ENCODE assay signal across 8 cellular contexts in genomic region chr17:73196500-73196899, GRCh38. TPM values are rescaled to one million over a fixed set of nuclear protein-coding genes. Genes with fewer than 3 reads are reported as not detected.
DNase-seq lines count a peak whose midpoint lies in the region; ATAC-seq and TF ChIP-seq lines count a peak whose summit lies in the region.

No MANE protein-coding gene starts in this region.

- H3K4me3 ChIP-seq in RWPE2 (ENCODE audit: severe bottlenecking) (no peak overlapping the region), sigmoid colon (no peak overlapping the region)

- H3K9me3 Mint-ChIP-seq in CD14-positive monocyte = no peaks in the 10 kb centered on the region

- TF ChIP-seq CTCF in RWPE2 (IDR thresholded peaks at IDR 0.05; ENCODE audit: poor library complexity, severe bottlenecking) = peak; percentile 23
- peak in 1 of 4 experiments; percentile 16 for TF ChIP-seq CTCF in sigmoid colon (IDR thresholded peaks at IDR 0.05)
- no peak for TF ChIP-seq CTCF in CD14-positive monocyte (IDR thresholded peaks at IDR 0.05)

- H3K9me3 ChIP-seq in RWPE2 (ENCODE audit: severe bottlenecking) = no peaks in the 10 kb centered on the region
- H3K9me3 ChIP-seq in sigmoid colon = no peaks in the 10 kb centered on the region

- WGBS in sigmoid colon, 2 donors = 46 to 62% methylated on average over 13 of the region's 13 CpGs

- DNase-seq in NCI-H1105 treated with DMSO at 0.1 percent for 48 hours (lab: John Stamatoyannopoulos, UW) = peak; percentile 20
- DNase-seq in NCI-H1105 (lab: John Stamatoyannopoulos, UW) = no peak
- no peak for DNase-seq in RWPE2 (ENCODE audit: low spot score)
- DNase-seq in head of caudate nucleus = peak in 35 of 42 donors; percentile 25 to 81 (median 58)
- peak; percentile 69 for DNase-seq in sigmoid colon
- DNase-seq in CD1c-positive myeloid dendritic cell (ENCODE audit: extremely low spot score) = no peak
- DNase-seq in CD14-positive monocyte (ENCODE audit: low spot score) = no peak

- H3K27me3 Mint-ChIP-seq in CD14-positive monocyte (ENCODE audit: low read depth in 3 of 3) = peaks cover 0 to 2% (median 0%) of the 10 kb centered on the region in 3 donors

- H3K36me3 Mint-ChIP-seq in CD14-positive monocyte = peaks cover 53 to 61% of the 10 kb centered on the region in 2 donors

- no peak overlapping the region for H3K4me3 Mint-ChIP-seq in CD14-positive monocyte

- peak overlapping the region in 2 of 7 donors; percentile 8 to 85 for H3K27ac Mint-ChIP-seq in CD14-positive monocyte

- ATAC-seq in RWPE2 (ENCODE audit: low read depth) (0 out of 3 replicates have a peak, but pooled peaks have one; percentile 8), HG03108 (IDR thresholded peaks at IDR 0.05; ENCODE audit: unreplicated experiment) (no peak)

- intact Hi-C loops in head of caudate nucleus (cut with DNase I) (loop anchor here (10.0 kb wide), 2 partner anchors 168 to 472 kb away; no protein-coding TSS in a partner anchor), sigmoid colon (cut with DNase I) (no loop called here), CD14-positive monocyte (cut with micrococcal nuclease) (no loop called here)

- no peak for TF ChIP-seq EP300 in sigmoid colon (IDR thresholded peaks at IDR 0.05)

- H3K27me3 ChIP-seq in RWPE2 (ENCODE audit: insufficient read depth, poor library complexity, severe bottlenecking) (no peaks in the 10 kb centered on the region), sigmoid colon (no peaks in the 10 kb centered on the region)

- H3K4me1 ChIP-seq in RWPE2 (ENCODE audit: insufficient read depth, poor library complexity, severe bottlenecking) = peaks cover 7% of the 10 kb centered on the region
- peaks cover 0 to 23% (median 20%) of the 10 kb centered on the region in 4 donors for H3K4me1 ChIP-seq in sigmoid colon

- H3K36me3 ChIP-seq in RWPE2 (ENCODE audit: low read depth) (peaks cover 69% of the 10 kb centered on the region), sigmoid colon (peaks cover 25 to 54% (median 49%) of the 10 kb centered on the region in 4 donors)

- H3K27ac ChIP-seq in RWPE2 (ENCODE audit: poor library complexity, severe bottlenecking) (no peak overlapping the region), sigmoid colon (no peak overlapping the region)

- TF ChIP-seq POLR2A in sigmoid colon (IDR thresholded peaks at IDR 0.05) = no peak

- H3K4me1 Mint-ChIP-seq in CD14-positive monocyte = peaks cover 16% of the 10 kb centered on the region

RNA-seq across cellular contexts. Expression of gene COG1, which starts 3.6 kb away (rescaled TPM):
- 10 to 100 TPM; 18.5 to 33.5 (median 23.1) TPM for total RNA-seq in sigmoid colon
- polyA plus RNA-seq in sigmoid colon (10 to 100 TPM; 17.5 to 19.2 (median 18.0) TPM), CD14-positive monocyte (1 to 10 TPM; 5.1 to 8.0 TPM)

RNA-seq across cellular contexts. Expression of gene SSTR2, which starts 31.7 kb away (rescaled TPM):
- total RNA-seq in sigmoid colon = under 1 TPM; under 0.01 to 0.54 (median 0.30) TPM
- polyA plus RNA-seq in sigmoid colon = under 1 TPM; 0.46 to 0.95 (median 0.60) TPM
- polyA plus RNA-seq in CD14-positive monocyte = not detected

Comparison
In these comparisons a context has a peak if more than half of its experiments do, and no peak if none do; other contexts are left out.
1. DNase-seq: peak in NCI-H1105 treated with DMSO at 0.1 percent for 48 hours (single experiment), head of caudate nucleus (35 of 42) and sigmoid colon (single experiment); none in NCI-H1105 (single experiment), RWPE2 (single experiment), CD1c-positive myeloid dendritic cell (single experiment) and CD14-positive monocyte (single experiment).